ENCODE assay signal across 8 cellular contexts in the genomic region with DNA sequence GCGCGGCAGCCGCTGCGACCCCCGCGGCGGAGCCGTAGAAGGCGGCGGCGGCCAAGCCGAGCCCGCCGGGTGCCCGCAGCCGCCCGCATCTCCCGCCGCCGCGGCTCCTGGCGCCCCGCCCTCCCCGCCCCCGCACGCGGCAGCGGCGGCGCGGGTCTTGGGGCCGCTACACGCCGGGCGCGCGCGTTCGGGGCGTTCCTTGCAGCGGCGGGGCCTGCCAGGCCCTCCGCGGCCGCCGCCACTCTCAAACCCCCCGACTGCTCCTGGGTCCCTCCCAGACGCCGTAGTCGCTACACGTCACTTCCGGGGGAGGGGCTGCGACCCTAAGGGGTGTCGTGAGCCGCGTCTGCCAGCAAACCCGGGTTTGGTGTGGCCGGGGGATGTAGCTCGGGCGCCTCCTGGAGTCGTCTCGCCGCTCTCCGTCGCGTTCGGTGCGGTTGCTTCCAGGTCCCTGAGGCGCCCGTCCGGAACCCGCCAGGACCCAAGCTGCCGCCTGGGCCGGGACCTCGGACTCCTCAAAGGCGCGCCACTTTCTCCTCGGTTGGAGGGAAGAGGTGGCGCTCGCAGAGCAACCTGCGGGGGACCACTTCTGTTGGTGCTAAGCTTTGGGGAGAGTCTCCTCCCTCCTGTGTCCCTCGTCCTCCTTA. TPM values are rescaled to one million over a fixed set of nuclear protein-coding genes. Genes with fewer than 3 reads are reported as not detected.
DNase-seq lines count a peak whose midpoint lies in the region; ATAC-seq and TF ChIP-seq lines count a peak whose summit lies in the region.

A gene with protein sequence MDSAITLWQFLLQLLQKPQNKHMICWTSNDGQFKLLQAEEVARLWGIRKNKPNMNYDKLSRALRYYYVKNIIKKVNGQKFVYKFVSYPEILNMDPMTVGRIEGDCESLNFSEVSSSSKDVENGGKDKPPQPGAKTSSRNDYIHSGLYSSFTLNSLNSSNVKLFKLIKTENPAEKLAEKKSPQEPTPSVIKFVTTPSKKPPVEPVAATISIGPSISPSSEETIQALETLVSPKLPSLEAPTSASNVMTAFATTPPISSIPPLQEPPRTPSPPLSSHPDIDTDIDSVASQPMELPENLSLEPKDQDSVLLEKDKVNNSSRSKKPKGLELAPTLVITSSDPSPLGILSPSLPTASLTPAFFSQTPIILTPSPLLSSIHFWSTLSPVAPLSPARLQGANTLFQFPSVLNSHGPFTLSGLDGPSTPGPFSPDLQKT (minus strand): TSS at position 285 of the 647 bp plus-strand sequence. CDS start 8,129 bp downstream, outside the sequence.

- H3K27ac ChIP-seq in IMR-90 (ENCODE audit: insufficient read depth, low read length) (peak within 1 kb of the TSS; percentile 98), OCI-LY7 (ENCODE audit: low read depth, low read length, poor library complexity, severe bottlenecking) (peak within 1 kb of the TSS; percentile 93)

- peak within 1 kb of the TSS; percentile 89 for H4K5ac ChIP-seq in IMR-90 (ENCODE audit: low read depth, low read length)

- H3K79me1 ChIP-seq in IMR-90 (ENCODE audit: low read depth in 1 of 2, low read length in 2 of 2), result peaks cover 5 to 32% of the 10 kb centered on the region in 2 experiments; a peak in 2 of 4 replicates

- no peak within 1 kb of the TSS for H2AK5ac ChIP-seq in IMR-90 (ENCODE audit: low read depth, low read length)

- peak within 1 kb of the TSS; percentile 90 for H3K18ac ChIP-seq in IMR-90 (ENCODE audit: low read depth, low read length)

- H2BK120ac ChIP-seq in IMR-90 (ENCODE audit: low read depth, low read length), result peak within 1 kb of the TSS; percentile 66

- H3K4me1 ChIP-seq in IMR-90 (ENCODE audit: control insufficient read depth, insufficient read depth, low read length), result peaks cover 4% of the 10 kb centered on the region
- peaks cover 35% of the 10 kb centered on the region for H3K4me1 ChIP-seq in OCI-LY7 (ENCODE audit: insufficient read depth, low read length, poor library complexity, severe bottlenecking)
- peaks cover 23% of the 10 kb centered on the region for H3K4me1 ChIP-seq in mucosa of descending colon (ENCODE audit: low read depth)

- peak within 1 kb of the TSS; percentile 87 for H2BK5ac ChIP-seq in IMR-90 (ENCODE audit: low read depth, low read length, poor library complexity, severe bottlenecking)

- intact Hi-C loops in IMR-90 (cut with micrococcal nuclease), result loop anchor here (1.0 to 2.0 kb wide), 3 partner anchors 25 to 103 kb away; no protein-coding TSS in a partner anchor
- intact Hi-C loops in OCI-LY7 (cut with micrococcal nuclease; ENCODE audit: unreplicated experiment), result loop anchor here (1.0 to 2.0 kb wide), 4 partner anchors 25 to 128 kb away; a partner anchor contains a TSS
- intact Hi-C loops in mucosa of descending colon (cut with DNase I, micrococcal nuclease), result no loop called here

- peak within 1 kb of the TSS; percentile 93 for H2AFZ ChIP-seq in IMR-90 (replicated peaks; ENCODE audit: low read length, poor library complexity)
- peak within 1 kb of the TSS; percentile 68 for H2AFZ ChIP-seq in OCI-LY7 (ENCODE audit: low read length)

- TF ChIP-seq POLR2A in IMR-90 (IDR thresholded peaks at IDR 0.05; ENCODE audit: low read depth, low read length), result peak; percentile 95

- H3K4me2 ChIP-seq in IMR-90 (ENCODE audit: low read depth, low read length), result peak within 1 kb of the TSS; percentile 98
- H3K4me2 ChIP-seq in OCI-LY7 (ENCODE audit: low read length), result peak within 1 kb of the TSS; percentile 97

- H3K14ac ChIP-seq in IMR-90 (replicated peaks; ENCODE audit: low read depth, low read length), result peak within 1 kb of the TSS; percentile 65

- in situ Hi-C loops in IMR-90 (cut with MboI; ENCODE audit: low sequenced_read_pairs), result loop anchor here (5.0 kb wide), 1 partner anchor 40 kb away; no protein-coding TSS in a partner anchor

- peak within 1 kb of the TSS; percentile 89 for H4K91ac ChIP-seq in IMR-90 (ENCODE audit: insufficient read depth, low read depth, low read length)

- peak within 1 kb of the TSS; percentile 93 for H3K56ac ChIP-seq in IMR-90 (ENCODE audit: extremely low read depth, insufficient read depth, low read length)

- H3K23ac ChIP-seq in IMR-90 (ENCODE audit: low read depth, low read length), result peak within 1 kb of the TSS; percentile 72

- peak within 1 kb of the TSS; percentile 93 for H3K9ac ChIP-seq in IMR-90 (ENCODE audit: low read depth, low read length)

- H3K9me3 ChIP-seq in IMR-90 (ENCODE audit: control insufficient read depth, insufficient read depth, low read length), result no peaks in the 10 kb centered on the region
- H3K9me3 ChIP-seq in OCI-LY7 (ENCODE audit: low read length), result no peaks in the 10 kb centered on the region
- no peaks in the 10 kb centered on the region for H3K9me3 ChIP-seq in mucosa of descending colon

- peak within 1 kb of the TSS; percentile 42; the same call in 1 of the 3 replicates for H2BK15ac ChIP-seq in IMR-90 (ENCODE audit: low read depth, low read length)

- H2BK20ac ChIP-seq in IMR-90 (ENCODE audit: low read depth, low read length), result 0 out of 2 replicates have a peak within 1 kb of the TSS, but pooled peaks have one; percentile 24

- TF ChIP-seq RAD21 in IMR-90 (IDR thresholded peaks at IDR 0.05; ENCODE audit: low read length), result peak; percentile 79

- H3K4me3 ChIP-seq in IMR-90 (ENCODE audit: insufficient read depth, low read depth, low read length), result peak within 1 kb of the TSS; percentile 99
- H3K4me3 ChIP-seq in OCI-LY7 (ENCODE audit: low read depth, low read length, poor library complexity, severe bottlenecking), result peak within 1 kb of the TSS; percentile 92
- H3K4me3 ChIP-seq in epithelial cell of esophagus (ENCODE audit: low read length), result peak within 1 kb of the TSS; percentile 72
- peak within 1 kb of the TSS; percentile 76 for H3K4me3 ChIP-seq in mucosa of descending colon

- peak within 1 kb of the TSS; percentile 15 to 67 for H4K8ac ChIP-seq in IMR-90 (ENCODE audit: low read depth in 2 of 2, low read length in 2 of 2)

- 0% methylated on average over 7 of the region's 82 CpGs; no CpG with 5 or more reads in 1 of the 2 experiments for WGBS in IMR-90 (ENCODE audit: extremely low coverage in 2 of 2, insufficient read length in 1 of 2), 2 experiments

- peaks cover 47% of the 10 kb centered on the region for H3K79me2 ChIP-seq in OCI-LY7 (ENCODE audit: insufficient read depth, low read depth, low read length)

- peaks cover 5% of the 10 kb centered on the region; the same call in 1 of the 2 replicates for H3K9me1 ChIP-seq in IMR-90 (ENCODE audit: insufficient read depth, low read length)

- peak; percentile 86 for TF ChIP-seq CTCF in IMR-90 (conservative IDR thresholded peaks at IDR 0.05; ENCODE audit: low read depth, low read length)
- peak; percentile 78 for TF ChIP-seq CTCF in OCI-LY7 (conservative IDR thresholded peaks at IDR 0.05; ENCODE audit: low read length)
- peak; percentile 64 for TF ChIP-seq CTCF in epithelial cell of esophagus (IDR thresholded peaks at IDR 0.05; ENCODE audit: insufficient read depth, low read depth, low read length, missing control alignments)
- TF ChIP-seq CTCF in mucosa of descending colon (IDR thresholded peaks at IDR 0.05), result peak; percentile 64

- H4K20me1 ChIP-seq in IMR-90 (ENCODE audit: insufficient read depth, low read length), result peaks cover 12% of the 10 kb centered on the region; the same call in 1 of the 2 replicates
- H4K20me1 ChIP-seq in OCI-LY7 (ENCODE audit: insufficient read depth, low read length), result peaks cover 12% of the 10 kb centered on the region; the same call in 1 of the 2 replicates

- peak within 1 kb of the TSS; percentile 91 for H2AK9ac ChIP-seq in IMR-90 (replicated peaks; ENCODE audit: low read depth, low read length, poor library complexity)

- dilution Hi-C loops in IMR-90 (cut with HindIII; ENCODE audit: low sequenced_read_pairs, unreplicated experiment), result no loop called here

- H3K27me3 ChIP-seq in IMR-90 (ENCODE audit: control insufficient read depth, insufficient read depth, low read length), result no peaks in the 10 kb centered on the region

- H3K9me2 ChIP-seq in OCI-LY7 (ENCODE audit: insufficient read depth, low read length), result no peaks in the 10 kb centered on the region

- ATAC-seq in GM21526 (IDR thresholded peaks at IDR 0.05; ENCODE audit: low FRiP score, unreplicated experiment) (peak; percentile 72), IMR-90 (ENCODE audit: low read depth) (peak; percentile 92), mucosa of descending colon (peak; percentile 95)

- CTCF ChIA-PET in IMR-90 (lab: Yijun Ruan, JAX) (interaction anchor here (0.8 to 4.4 kb wide), 6 partner anchors 12 to 105 kb away, joined by 3 to 30 read pairs (median 4); no protein-coding TSS in a partner anchor), OCI-LY7 (lab: Charles Lee; ENCODE audit: unreplicated experiment) (interaction anchor here (0.9 to 3.1 kb wide), 7 partner anchors 16 to 43 kb away, joined by 3 to 41 read pairs (median 5); no protein-coding TSS in a partner anchor)

- peak; percentile 93 for DNase-seq in DMS 273 treated with DMSO at 0.1 percent for 48 hours (lab: John Stamatoyannopoulos, UW)
- peak; percentile 98 for DNase-seq in IMR-90
- DNase-seq in OCI-LY7 (ENCODE audit: low spot score), result peak; percentile 99
- DNase-seq in activated T-cell treated with anti-CD3 and anti-CD28 coated beads for 24 hours (ENCODE audit: low read depth), result peak; percentile 99
- DNase-seq in epithelial cell of esophagus (ENCODE audit: low read depth), result peak; percentile 99
- peak; percentile 99 to 100 (median 99) for DNase-seq in mucosa of descending colon
- peak; percentile 100 for DNase-seq in stimulated activated CD8-positive, alpha-beta memory T cell treated with anti-CD3 and anti-CD28 coated beads, Interleukin-4, amount 100 ng/mL, for 24 hours (ENCODE audit: low read depth)

- POLR2A ChIA-PET in IMR-90 (lab: Charles Lee; ENCODE audit: unreplicated experiment), result no interaction called here
- POLR2A ChIA-PET in OCI-LY7 (lab: Charles Lee), result interaction anchor here (0.8 to 6.4 kb wide), 14 partner anchors 10 to 107 kb away, joined by 3 to 183 read pairs (median 4); no protein-coding TSS in a partner anchor

- peak within 1 kb of the TSS; percentile 71 for H3K4ac ChIP-seq in IMR-90 (ENCODE audit: low read depth, low read length)

- H3K36me3 ChIP-seq in IMR-90 (ENCODE audit: control insufficient read depth, insufficient read depth, low read length), result no peaks in the 10 kb centered on the region
- H3K36me3 ChIP-seq in OCI-LY7 (ENCODE audit: insufficient read depth, low read length), result peaks cover 23% of the 10 kb centered on the region
- no peaks in the 10 kb centered on the region for H3K36me3 ChIP-seq in mucosa of descending colon (ENCODE audit: low read depth)

- no TSS peak for BruUV-seq in IMR-90 (replicated peaks; lab: Mats Ljungman, UMichigan)
- BruUV-seq in OCI-LY7 (replicated peaks; lab: Mats Ljungman, UMichigan), result no TSS peak

TF ChIP-seq in IMR-90, 13 proteins besides CTCF, POLR2A, EP300 and RAD21 (continues in another document):
- peak; percentile 79 for TF ChIP-seq SMC3 (IDR thresholded peaks at IDR 0.05; ENCODE audit: low read depth, low read length)

RNA-seq across cellular contexts. Expression of the gene that starts here (rescaled TPM):
- 11.3 and 15.6 TPM in 2 replicates for total RNA-seq in IMR-90 (2012; rRNA removed)
- 3.3 and 4.6 TPM in 2 replicates for polyA plus RNA-seq in IMR-90 (2012; rRNA removed)
- polyA plus RNA-seq in IMR-90 (2012; cell fraction: cytosol; rRNA removed), result 0.54 and 0.71 TPM in 2 replicates
- polyA plus RNA-seq in IMR-90 (2012; cell fraction: nucleus; rRNA removed; ENCODE audit: low replicate concordance), result 1.1 and 8.4 TPM in 2 replicates
- total RNA-seq in OCI-LY7 (2014; rRNA removed; shearing (Covaris generic)), result 26.4 and 29.1 TPM in 2 replicates
- total RNA-seq in OCI-LY7 (2022), result 82.7 and 88.3 TPM in 2 replicates
- total RNA-seq in mucosa of descending colon, result 10 to 100 TPM; 43.1 to 60.6 (median 47.6) TPM

Comparison
In these comparisons a context has a peak if more than half of its experiments do, and no peak if none do; other contexts are left out.
1. Peak in every context shown above with its lines: DNase-seq, ATAC-seq, H3K4me3 ChIP-seq and H3K27ac ChIP-seq.
2. intact Hi-C loops: an anchor here in IMR-90 (1.0 to 2.0 kb wide) and OCI-LY7 (1.0 to 2.0 kb wide); none called in mucosa of descending colon.